Comparison of ENCODE assay signal across 9 cellular contexts in the genomic region with DNA sequence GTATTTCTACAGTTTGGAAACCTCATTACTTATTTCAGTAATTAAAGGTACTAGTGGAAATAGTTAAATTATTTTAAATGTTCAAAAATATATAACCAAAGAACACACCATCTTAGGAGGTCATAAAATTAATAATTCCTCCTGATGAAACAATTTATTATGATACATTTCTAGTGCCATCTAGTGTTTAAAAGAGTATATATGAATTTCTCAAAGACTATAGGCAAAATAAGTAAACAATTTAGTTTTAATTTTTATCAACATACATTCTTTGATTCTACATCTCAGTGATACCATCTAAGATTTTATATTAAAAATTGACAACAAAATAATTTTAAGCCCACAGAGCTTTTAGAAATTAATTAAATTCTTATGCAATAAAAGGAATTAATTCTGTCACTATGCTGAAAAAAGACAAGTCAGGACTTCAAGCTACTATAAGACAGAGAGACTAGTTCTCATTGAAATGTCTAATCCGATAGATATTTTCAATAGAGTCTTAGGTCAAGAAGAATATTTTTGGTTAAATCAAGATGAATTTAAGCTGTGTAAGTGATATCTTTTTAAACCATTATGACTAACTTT.
DNase-seq lines count a peak whose midpoint lies in the region; ATAC-seq and TF ChIP-seq lines count a peak whose summit lies in the region.
"Had no signal": no experiment of that assay in that cellular context is flagged by ENCODE, and none has a peak within 500 bp of the region (broad histone marks: within the 10 kb centered on the region; RNA-seq: fewer than 3 reads in every experiment).

No MANE protein-coding gene starts in this region.

- H3K56ac ChIP-seq in IMR-90 (ENCODE audit: extremely low read depth, insufficient read depth, low read length): no peak overlapping the region

- H3K4me3 ChIP-seq in IMR-90 (ENCODE audit: insufficient read depth, low read depth, low read length) (no peak overlapping the region), SK-N-MC (no peak overlapping the region)

- no peak overlapping the region for H2AK9ac ChIP-seq in IMR-90 (replicated peaks; ENCODE audit: low read depth, low read length, poor library complexity)

- H3K23ac ChIP-seq in IMR-90 (ENCODE audit: low read depth, low read length): no peak overlapping the region

- TF ChIP-seq CTCF in IMR-90 (conservative IDR thresholded peaks at IDR 0.05; ENCODE audit: low read depth, low read length): peak; percentile 31; the same call in 1 of the 2 replicates

- dilution Hi-C loops in IMR-90 (cut with HindIII; ENCODE audit: low sequenced_read_pairs, unreplicated experiment): no loop called here

- H3K36me3 ChIP-seq in IMR-90 (ENCODE audit: control insufficient read depth, insufficient read depth, low read length) (no peaks in the 10 kb centered on the region), SK-N-MC (ENCODE audit: insufficient read depth, low read length) (no peaks in the 10 kb centered on the region)

- no peak overlapping the region for H3K9ac ChIP-seq in IMR-90 (ENCODE audit: low read depth, low read length)
- H3K9ac ChIP-seq in SK-N-MC (ENCODE audit: insufficient read length): peak overlapping the region; percentile 64

- 0 out of 2 replicates have a peak, but pooled peaks have one; percentile 15 for TF ChIP-seq RAD21 in IMR-90 (IDR thresholded peaks at IDR 0.05; ENCODE audit: low read length)

- no peak overlapping the region for H2BK5ac ChIP-seq in IMR-90 (ENCODE audit: low read depth, low read length, poor library complexity, severe bottlenecking)

- H4K91ac ChIP-seq in IMR-90 (ENCODE audit: insufficient read depth, low read depth, low read length): no peak overlapping the region

- H4K8ac ChIP-seq in IMR-90 (ENCODE audit: low read depth in 2 of 2, low read length in 2 of 2): no peak overlapping the region

- BruUV-seq in IMR-90 (replicated peaks; lab: Mats Ljungman, UMichigan): no TSS peak

- H2BK20ac ChIP-seq in IMR-90 (ENCODE audit: low read depth, low read length): no peak overlapping the region

- H2BK120ac ChIP-seq in IMR-90 (ENCODE audit: low read depth, low read length): no peak overlapping the region

- intact Hi-C loops in IMR-90 (cut with micrococcal nuclease): loop anchor here (1.0 kb wide), 1 partner anchor 1052 kb away; no protein-coding TSS in a partner anchor

- no peak overlapping the region for H3K14ac ChIP-seq in IMR-90 (replicated peaks; ENCODE audit: low read depth, low read length)

- H3K27ac ChIP-seq in IMR-90 (ENCODE audit: insufficient read depth, low read length) (no peak overlapping the region), SK-N-MC (peak overlapping the region; percentile 75)

- POLR2A ChIA-PET in IMR-90 (lab: Charles Lee; ENCODE audit: unreplicated experiment): no interaction called here

- H2AFZ ChIP-seq in IMR-90 (replicated peaks; ENCODE audit: low read length, poor library complexity): no peak overlapping the region

- in situ Hi-C loops in IMR-90 (cut with MboI; ENCODE audit: low sequenced_read_pairs): no loop called here

- no CpG with 5 or more reads among the region's 1 CpG for WGBS in IMR-90 (ENCODE audit: extremely low coverage in 2 of 2, insufficient read length in 1 of 2), 2 experiments

- H3K18ac ChIP-seq in IMR-90 (ENCODE audit: low read depth, low read length): no peak overlapping the region

- no peak overlapping the region for H3K4ac ChIP-seq in IMR-90 (ENCODE audit: low read depth, low read length)

- H2AK5ac ChIP-seq in IMR-90 (ENCODE audit: low read depth, low read length): no peak overlapping the region

- H4K20me1 ChIP-seq in IMR-90 (ENCODE audit: insufficient read depth, low read length): no peaks in the 10 kb centered on the region

- no peaks in the 10 kb centered on the region for H3K27me3 ChIP-seq in IMR-90 (ENCODE audit: control insufficient read depth, insufficient read depth, low read length)

- DNase-seq in DMS 273 treated with DMSO at 0.1 percent for 48 hours (lab: John Stamatoyannopoulos, UW): peak; percentile 2
- DNase-seq in IMR-90: no peak
- DNase-seq in SK-N-MC (ENCODE audit: low read depth, low spot score): peak; percentile 22
- peak; percentile 25 for DNase-seq in kidney glomerular epithelial cell (lab: John Stamatoyannopoulos, UW)
- DNase-seq in HUDEP-2 (lab: John Stamatoyannopoulos, UW; ENCODE audit: unreplicated experiment in 76 of 76): no peak
- DNase-seq: activated T-cell treated with anti-CD3 and anti-CD28 coated beads, Interleukin-2, amount 50 U/mL, for 1 hour; stimulated activated CD4-positive, alpha-beta T cell treated with anti-CD3 and anti-CD28 coated beads, Interleukin-2, amount 100 ng/mL, for 24 hours had no signal

- no peak for ATAC-seq in IMR-90 (ENCODE audit: low read depth)
- no peak for ATAC-seq in esophagus mucosa
- no peak for ATAC-seq in HG02798 (IDR thresholded peaks at IDR 0.05; ENCODE audit: poor library complexity, unreplicated experiment)

- no peak overlapping the region for H2BK15ac ChIP-seq in IMR-90 (ENCODE audit: low read depth, low read length)

- H3K9me3 ChIP-seq in IMR-90 (ENCODE audit: control insufficient read depth, insufficient read depth, low read length) (no peaks in the 10 kb centered on the region), SK-N-MC (ENCODE audit: low read depth, low read length) (no peaks in the 10 kb centered on the region)

- H3K79me1 ChIP-seq in IMR-90 (ENCODE audit: low read depth in 1 of 2, low read length in 2 of 2): no peaks in the 10 kb centered on the region

- TF ChIP-seq POLR2A in IMR-90 (IDR thresholded peaks at IDR 0.05; ENCODE audit: low read depth, low read length): no peak

- no peaks in the 10 kb centered on the region for H3K9me1 ChIP-seq in IMR-90 (ENCODE audit: insufficient read depth, low read length)

- H3K4me2 ChIP-seq in IMR-90 (ENCODE audit: low read depth, low read length): no peak overlapping the region

- peaks cover 3% of the 10 kb centered on the region for H3K4me1 ChIP-seq in IMR-90 (ENCODE audit: control insufficient read depth, insufficient read depth, low read length)

- CTCF ChIA-PET in IMR-90 (lab: Yijun Ruan, JAX): interaction anchor here (0.9 to 1.3 kb wide), 2 partner anchors 435 to 1052 kb away, joined by 3 to 7 read pairs; no protein-coding TSS in a partner anchor

- H4K5ac ChIP-seq in IMR-90 (ENCODE audit: low read depth, low read length): no peak overlapping the region

TF ChIP-seq in IMR-90, 13 proteins besides CTCF, POLR2A, EP300 and RAD21:
- TF ChIP-seq, protein P1, sequence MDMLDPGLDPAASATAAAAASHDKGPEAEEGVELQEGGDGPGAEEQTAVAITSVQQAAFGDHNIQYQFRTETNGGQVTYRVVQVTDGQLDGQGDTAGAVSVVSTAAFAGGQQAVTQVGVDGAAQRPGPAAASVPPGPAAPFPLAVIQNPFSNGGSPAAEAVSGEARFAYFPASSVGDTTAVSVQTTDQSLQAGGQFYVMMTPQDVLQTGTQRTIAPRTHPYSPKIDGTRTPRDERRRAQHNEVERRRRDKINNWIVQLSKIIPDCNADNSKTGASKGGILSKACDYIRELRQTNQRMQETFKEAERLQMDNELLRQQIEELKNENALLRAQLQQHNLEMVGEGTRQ (IDR thresholded peaks at IDR 0.05; ENCODE audit: low read depth, low read length): no peak
- TF ChIP-seq FOS (IDR thresholded peaks at IDR 0.05; ENCODE audit: low read depth, low read length): no peak
- TF ChIP-seq, protein P2, sequence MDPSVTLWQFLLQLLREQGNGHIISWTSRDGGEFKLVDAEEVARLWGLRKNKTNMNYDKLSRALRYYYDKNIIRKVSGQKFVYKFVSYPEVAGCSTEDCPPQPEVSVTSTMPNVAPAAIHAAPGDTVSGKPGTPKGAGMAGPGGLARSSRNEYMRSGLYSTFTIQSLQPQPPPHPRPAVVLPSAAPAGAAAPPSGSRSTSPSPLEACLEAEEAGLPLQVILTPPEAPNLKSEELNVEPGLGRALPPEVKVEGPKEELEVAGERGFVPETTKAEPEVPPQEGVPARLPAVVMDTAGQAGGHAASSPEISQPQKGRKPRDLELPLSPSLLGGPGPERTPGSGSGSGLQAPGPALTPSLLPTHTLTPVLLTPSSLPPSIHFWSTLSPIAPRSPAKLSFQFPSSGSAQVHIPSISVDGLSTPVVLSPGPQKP (IDR thresholded peaks at IDR 0.05; ENCODE audit: borderline replicate concordance, low read depth, low read length): no peak
- no peak for TF ChIP-seq NFE2L2 (IDR thresholded peaks at IDR 0.05; ENCODE audit: low read depth, low read length)
- no peak for TF ChIP-seq CEBPB (IDR thresholded peaks at IDR 0.05; ENCODE audit: low read depth, low read length)
- TF ChIP-seq MAFK (IDR thresholded peaks at IDR 0.05; ENCODE audit: low read depth, low read length): no peak
- no peak; the same call in 1 of the 2 replicates for TF ChIP-seq SMC3 (IDR thresholded peaks at IDR 0.05; ENCODE audit: low read depth, low read length)
- no peak for TF ChIP-seq RFX5 (IDR thresholded peaks at IDR 0.05; ENCODE audit: low read depth, low read length)
- TF ChIP-seq RCOR1 (IDR thresholded peaks at IDR 0.05; ENCODE audit: insufficient replicate concordance, low read length): no peak
- no peak for TF ChIP-seq BHLHE40 (IDR thresholded peaks at IDR 0.05; ENCODE audit: low read depth, low read length)
- no peak for TF ChIP-seq MXI1 (IDR thresholded peaks at IDR 0.05; ENCODE audit: borderline replicate concordance, low read depth, low read length)
- TF ChIP-seq CHD1 (IDR thresholded peaks at IDR 0.05; ENCODE audit: low read depth, low read length): no peak
- no peak for TF ChIP-seq MAZ (IDR thresholded peaks at IDR 0.05; ENCODE audit: borderline replicate concordance, low read depth, low read length)

Comparison
In these comparisons a context has a peak if more than half of its experiments do, and no peak if none do; other contexts are left out.
1. DNase-seq: peak in DMS 273 treated with DMSO at 0.1 percent for 48 hours (single experiment), SK-N-MC (single experiment) and kidney glomerular epithelial cell (single experiment); none in IMR-90 (single experiment) and HUDEP-2 (0 of 76).